ENCODE assay signal across 38 cellular contexts in genomic region chr7:24405002-24405401, GRCh38.
"Had no signal": no experiment of that assay in that cellular context is flagged by ENCODE, and none has a peak within 500 bp of the region (broad histone marks: within the 10 kb centered on the region; RNA-seq: fewer than 3 reads in every experiment).

No MANE protein-coding gene starts in this region.

- H3K36me3 ChIP-seq: ascending aorta, cardiac muscle cell had no signal

- H3K4me1 Mint-ChIP-seq: activated CD4-positive, alpha-beta memory T cell treated with anti-CD3 and anti-CD28 coated beads, Interleukin-2, amount 10 ng/mL, durations not matched to agents 7 days and 5 days; activated CD4-positive, alpha-beta T cell treated with anti-CD3 and anti-CD28 coated beads, Interleukin-2, amount 10 ng/mL, durations not matched to agents 7 days and 5 days had no signal

- H3K9me3 Mint-ChIP-seq: activated CD4-positive, alpha-beta memory T cell treated with anti-CD3 and anti-CD28 coated beads, Interleukin-2, amount 10 ng/mL, durations not matched to agents 7 days and 5 days; activated CD4-positive, alpha-beta T cell treated with anti-CD3 and anti-CD28 coated beads, Interleukin-2, amount 10 ng/mL, durations not matched to agents 7 days and 5 days; activated naive CD4-positive, alpha-beta T cell treated with anti-CD3 and anti-CD28 coated beads, Interleukin-2, amount 10 ng/mL, durations not matched to agents 7 days and 5 days; activated naive CD4-positive, alpha-beta T cell treated with anti-CD3 and anti-CD28 coated beads, Interleukin-2, amount 50 U/mL, for 24 hours; activated naive CD8-positive, alpha-beta T cell treated with anti-CD3 and anti-CD28 coated beads, Interleukin-2, amount 10 ng/mL, durations not matched to agents 7 days and 5 days; activated naive CD8-positive, alpha-beta T cell treated with anti-CD3 and anti-CD28 coated beads, Interleukin-2, amount 50 U/mL, for 24 hours; activated T-cell treated with anti-CD3 and anti-CD28 coated beads, Interleukin-2, amount 50 U/mL, for 24 hours; activated T-helper 2 cell treated with anti-CD3 and anti-CD28 coated beads, Interferon-gamma antibody, Interleukin-2, Interleukin-4, amounts not matched to agents 10 μg/mL and 5 μg/mL and 100 μg/mL, durations not matched to agents 14 hours and 24 hours and 36 hours; brain; central memory CD8-positive, alpha-beta T cell; T-helper 1 cell treated with Interleukin-12 subunit alpha and Interleukin-12 subunit beta and Interleukin-4 antibody, amounts not matched to agents 30 μg/mL and 1 μg/mL, for 36 hours; T-helper 2 cell treated with Interferon-gamma antibody and Interleukin-4, amounts not matched to agents 5 μg/mL and 100 μg/mL, for 36 hours had no signal

- H3K27me3 Mint-ChIP-seq: activated CD4-positive, alpha-beta T cell treated with anti-CD3 and anti-CD28 coated beads, Interleukin-2, amount 10 ng/mL, durations not matched to agents 7 days and 5 days; activated naive CD4-positive, alpha-beta T cell treated with anti-CD3 and anti-CD28 coated beads, Interleukin-2, amount 50 U/mL, for 24 hours; activated naive CD8-positive, alpha-beta T cell; central memory CD8-positive, alpha-beta T cell had no signal

- FAIRE-seq: bronchial epithelial cell, TTC549 had no signal

- ATAC-seq: activated CD4-positive, alpha-beta T cell treated with anti-CD3 and anti-CD28 coated beads for 36 hours; activated CD4-positive, CD25-positive, alpha-beta regulatory T cell treated with anti-CD3 and anti-CD28 coated beads, Interleukin-2, amount 50 U/mL, for 24 hours; activated CD8-positive, alpha-beta memory T cell treated with anti-CD3 and anti-CD28 coated beads, Interleukin-2, amount 10 ng/mL, durations not matched to agents 7 days and 5 days; activated CD8-positive, alpha-beta T cell treated with anti-CD3 and anti-CD28 coated beads, Interleukin-2, amount 10 ng/mL, durations not matched to agents 7 days and 5 days; activated naive CD8-positive, alpha-beta T cell treated with anti-CD3 and anti-CD28 coated beads, Interleukin-2, amount 50 U/mL, for 24 hours had no signal

- DNase-seq: activated CD4-positive, alpha-beta memory T cell treated with anti-CD3 and anti-CD28 coated beads, Interleukin-2, amount 10 ng/mL, durations not matched to agents 7 days and 5 days; activated CD4-positive, alpha-beta T cell treated with anti-CD3 and anti-CD28 coated beads for 1 hour; activated CD4-positive, alpha-beta T cell treated with anti-CD3 and anti-CD28 coated beads for 36 hours; activated CD4-positive, alpha-beta T cell treated with anti-CD3 and anti-CD28 coated beads for 48 hours; activated CD4-positive, alpha-beta T cell treated with anti-CD3 and anti-CD28 coated beads, Interleukin-2, amount 10 ng/mL, durations not matched to agents 7 days and 5 days; activated CD4-positive, alpha-beta T cell treated with anti-CD3 and anti-CD28 coated beads, Interleukin-2, amount 50 U/mL, for 48 hours; activated CD4-positive, CD25-positive, alpha-beta regulatory T cell; activated CD8-positive, alpha-beta memory T cell treated with anti-CD3 and anti-CD28 coated beads for 24 hours; activated CD8-positive, alpha-beta memory T cell treated with anti-CD3 and anti-CD28 coated beads, Interleukin-2, amount 10 ng/mL, durations not matched to agents 7 days and 5 days; activated CD8-positive, alpha-beta memory T cell treated with anti-CD3 and anti-CD28 coated beads, Interleukin-2, amount 50 U/mL, for 48 hours; activated CD8-positive, alpha-beta T cell treated with anti-CD3 and anti-CD28 coated beads, Interleukin-2, amount 10 ng/mL, durations not matched to agents 7 days and 5 days; activated effector memory CD4-positive, alpha-beta T cell treated with Interleukin-2 at 50 U/mL for 16 hours; activated gamma-delta T cell; activated naive CD4-positive, alpha-beta T cell treated with anti-CD3 and anti-CD28 coated beads, Interleukin-2, amount 10 ng/mL, durations not matched to agents 7 days and 5 days; activated naive CD4-positive, alpha-beta T cell treated with Interleukin-2 at 50 U/mL for 16 hours; activated naive CD8-positive, alpha-beta T cell treated with anti-CD3 and anti-CD28 coated beads, Interleukin-2, amount 10 ng/mL, durations not matched to agents 7 days and 5 days; activated naive CD8-positive, alpha-beta T cell treated with anti-CD3 and anti-CD28 coated beads, Interleukin-2, amount 50 U/mL, for 24 hours; activated T-cell treated with anti-CD3 and anti-CD28 coated beads, Interleukin-2, amount 50 U/mL, for 24 hours; activated T-cell treated with anti-CD3 and anti-CD28 coated beads, Interleukin-2, amount 50 U/mL, for 48 hours; amygdala; anterior cingulate cortex; caudate nucleus; cerebellar nuclear complex; T-helper 2 cell; T-helper 9 cell had no signal

- H3K4me3 Mint-ChIP-seq: activated CD4-positive, alpha-beta memory T cell treated with anti-CD3 and anti-CD28 coated beads, Interleukin-2, amount 10 ng/mL, durations not matched to agents 7 days and 5 days; activated CD4-positive, alpha-beta T cell treated with anti-CD3 and anti-CD28 coated beads for 36 hours; activated CD4-positive, alpha-beta T cell treated with anti-CD3 and anti-CD28 coated beads, Interleukin-2, amount 10 ng/mL, durations not matched to agents 7 days and 5 days; activated CD8-positive, alpha-beta memory T cell treated with anti-CD3 and anti-CD28 coated beads, Interleukin-2, amount 10 ng/mL, durations not matched to agents 7 days and 5 days; activated CD8-positive, alpha-beta T cell treated with anti-CD3 and anti-CD28 coated beads, Interleukin-2, amount 10 ng/mL, durations not matched to agents 7 days and 5 days; activated naive CD4-positive, alpha-beta T cell treated with anti-CD3 and anti-CD28 coated beads, Interleukin-2, amount 10 ng/mL, durations not matched to agents 7 days and 5 days; activated naive CD4-positive, alpha-beta T cell treated with anti-CD3 and anti-CD28 coated beads, Interleukin-2, amount 50 U/mL, for 24 hours; activated naive CD8-positive, alpha-beta T cell; activated naive CD8-positive, alpha-beta T cell treated with anti-CD3 and anti-CD28 coated beads, Interleukin-2, amount 10 ng/mL, durations not matched to agents 7 days and 5 days; activated naive CD8-positive, alpha-beta T cell treated with anti-CD3 and anti-CD28 coated beads, Interleukin-2, amount 50 U/mL, for 24 hours; activated T-cell treated with anti-CD3 and anti-CD28 coated beads, Interleukin-2, amount 50 U/mL, for 24 hours; brain; central memory CD8-positive, alpha-beta T cell; T-helper 1 cell treated with Interleukin-12 subunit alpha and Interleukin-12 subunit beta and Interleukin-4 antibody, amounts not matched to agents 30 μg/mL and 1 μg/mL, for 36 hours; T-helper 2 cell treated with Interferon-gamma antibody and Interleukin-4, amounts not matched to agents 5 μg/mL and 100 μg/mL, for 36 hours had no signal

- H3K36me3 Mint-ChIP-seq: activated CD8-positive, alpha-beta memory T cell treated with anti-CD3 and anti-CD28 coated beads, Interleukin-2, amount 10 ng/mL, durations not matched to agents 7 days and 5 days; activated naive CD4-positive, alpha-beta T cell treated with anti-CD3 and anti-CD28 coated beads, Interleukin-2, amount 10 ng/mL, durations not matched to agents 7 days and 5 days; activated naive CD4-positive, alpha-beta T cell treated with anti-CD3 and anti-CD28 coated beads, Interleukin-2, amount 50 U/mL, for 24 hours; activated naive CD8-positive, alpha-beta T cell; activated naive CD8-positive, alpha-beta T cell treated with anti-CD3 and anti-CD28 coated beads, Interleukin-2, amount 10 ng/mL, durations not matched to agents 7 days and 5 days; brain had no signal

- H3K4me1 ChIP-seq: ascending aorta had no signal

- H3K27ac ChIP-seq: ascending aorta, cardiac muscle cell, VCaP had no signal

- H3K27ac Mint-ChIP-seq: activated CD4-positive, alpha-beta memory T cell treated with anti-CD3 and anti-CD28 coated beads, Interleukin-2, amount 10 ng/mL, durations not matched to agents 7 days and 5 days; activated CD4-positive, alpha-beta T cell treated with anti-CD3 and anti-CD28 coated beads for 36 hours; activated CD4-positive, alpha-beta T cell treated with anti-CD3 and anti-CD28 coated beads, Interleukin-2, amount 10 ng/mL, durations not matched to agents 7 days and 5 days; activated CD8-positive, alpha-beta memory T cell treated with anti-CD3 and anti-CD28 coated beads, Interleukin-2, amount 10 ng/mL, durations not matched to agents 7 days and 5 days; activated CD8-positive, alpha-beta T cell treated with anti-CD3 and anti-CD28 coated beads, Interleukin-2, amount 10 ng/mL, durations not matched to agents 7 days and 5 days; activated naive CD4-positive, alpha-beta T cell treated with anti-CD3 and anti-CD28 coated beads, Interleukin-2, amount 10 ng/mL, durations not matched to agents 7 days and 5 days; activated naive CD4-positive, alpha-beta T cell treated with anti-CD3 and anti-CD28 coated beads, Interleukin-2, amount 50 U/mL, for 24 hours; activated naive CD8-positive, alpha-beta T cell; activated naive CD8-positive, alpha-beta T cell treated with anti-CD3 and anti-CD28 coated beads, Interleukin-2, amount 10 ng/mL, durations not matched to agents 7 days and 5 days; activated naive CD8-positive, alpha-beta T cell treated with anti-CD3 and anti-CD28 coated beads, Interleukin-2, amount 50 U/mL, for 24 hours; activated T-cell treated with anti-CD3 and anti-CD28 coated beads, Interleukin-2, amount 50 U/mL, for 24 hours; activated T-helper 2 cell treated with anti-CD3 and anti-CD28 coated beads, Interferon-gamma antibody, Interleukin-2, Interleukin-4, amounts not matched to agents 10 μg/mL and 5 μg/mL and 100 μg/mL, durations not matched to agents 14 hours and 24 hours and 36 hours; brain; T-helper 1 cell treated with Interleukin-12 subunit alpha and Interleukin-12 subunit beta and Interleukin-4 antibody, amounts not matched to agents 30 μg/mL and 1 μg/mL, for 36 hours; T-helper 2 cell treated with Interferon-gamma antibody and Interleukin-4, amounts not matched to agents 5 μg/mL and 100 μg/mL, for 36 hours had no signal

- H3K4me3 ChIP-seq: ascending aorta, cardiac muscle cell had no signal

- H3K9me3 ChIP-seq: ascending aorta had no signal

- H3K27me3 ChIP-seq: ascending aorta, cardiac muscle cell had no signal
